18 cellular contexts compared by ENCODE assay signal in genomic region chr6:148516116-148517016, GRCh38.
DNase-seq lines count a peak whose midpoint lies in the region; ATAC-seq and TF ChIP-seq lines count a peak whose summit lies in the region.
"Had no signal": no experiment of that assay in that cellular context is flagged by ENCODE, and none has a peak within 500 bp of the region (broad histone marks: within the 10 kb centered on the region; RNA-seq: fewer than 3 reads in every experiment).

No MANE protein-coding gene starts in this region.

- no peak overlapping the region for H3K4me3 ChIP-seq in right atrium auricular region
- H3K4me3 ChIP-seq in heart right ventricle = no peak overlapping the region
- no peak overlapping the region for H3K4me3 ChIP-seq in lower lobe of right lung
- H3K4me3 ChIP-seq: prostate gland had no signal

- ATAC-seq in heart right ventricle = no peak
- no peak for ATAC-seq in lower lobe of right lung
- ATAC-seq in HG02642 (IDR thresholded peaks at IDR 0.05; ENCODE audit: poor library complexity, unreplicated experiment) = no peak
- ATAC-seq: activated CD8-positive, alpha-beta T cell treated with anti-CD3 and anti-CD28 coated beads for 36 hours; left ventricle myocardium superior had no signal

- no peaks in the 10 kb centered on the region for H3K27me3 Mint-ChIP-seq in mesothelial cell of epicardium (ENCODE audit: low read depth)

- no peak overlapping the region for H3K4me3 Mint-ChIP-seq in mesothelial cell of epicardium
- H3K4me3 Mint-ChIP-seq: activated CD8-positive, alpha-beta T cell treated with anti-CD3 and anti-CD28 coated beads for 36 hours; activated naive CD8-positive, alpha-beta T cell; CD4-positive, CD25-positive, alpha-beta regulatory T cell had no signal

- WGBS in heart right ventricle, 2 donors = 72 to 75% methylated on average over 12 of the region's 12 CpGs

- H3K36me3 Mint-ChIP-seq in mesothelial cell of epicardium = peaks cover 25% of the 10 kb centered on the region
- H3K36me3 Mint-ChIP-seq: activated naive CD8-positive, alpha-beta T cell; CD4-positive, CD25-positive, alpha-beta regulatory T cell had no signal

- no peak for DNase-seq in right atrium auricular region (ENCODE audit: low spot score)
- DNase-seq in heart right ventricle = no peak
- DNase-seq in lower lobe of right lung = no peak
- DNase-seq in GM19240 (ENCODE audit: insufficient read length, low spot score) = no peak
- no peak for DNase-seq in mesothelial cell of epicardium (ENCODE audit: low spot score in 2 of 2, unreplicated experiment in 2 of 2)
- no peak for DNase-seq in COLO668 (lab: John Stamatoyannopoulos, UW; ENCODE audit: unreplicated experiment)
- DNase-seq: activated CD8-positive, alpha-beta T cell treated with anti-CD3 and anti-CD28 coated beads for 36 hours; activated T-cell treated with anti-CD3 and anti-CD28 coated beads, Interleukin-2, amount 50 U/mL, for 48 hours; CD4-positive, CD25-positive, alpha-beta regulatory T cell; DND-41; left ventricle myocardium superior; NCI-H187 treated with DMSO at 0.1 percent for 48 hours; NCI-H510A; stimulated activated naive CD4-positive, alpha-beta T cell had no signal

- H3K4me1 ChIP-seq in right atrium auricular region (peaks cover 0 to 62% of the 10 kb centered on the region in 2 donors), heart right ventricle (peaks cover 0 to 92% (median 38%) of the 10 kb centered on the region in 9 donors), lower lobe of right lung (peaks cover 27% of the 10 kb centered on the region)
- H3K4me1 ChIP-seq: prostate gland had no signal

- no peaks in the 10 kb centered on the region for H3K9me3 Mint-ChIP-seq in mesothelial cell of epicardium
- H3K9me3 Mint-ChIP-seq: activated CD8-positive, alpha-beta T cell treated with anti-CD3 and anti-CD28 coated beads for 36 hours had no signal

- peaks cover 15% of the 10 kb centered on the region for H3K4me1 Mint-ChIP-seq in mesothelial cell of epicardium
- H3K4me1 Mint-ChIP-seq: CD4-positive, CD25-positive, alpha-beta regulatory T cell had no signal

- no peaks in the 10 kb centered on the region for H3K27me3 ChIP-seq in right atrium auricular region
- no peaks in the 10 kb centered on the region for H3K27me3 ChIP-seq in heart right ventricle
- H3K27me3 ChIP-seq in lower lobe of right lung (ENCODE audit: low read depth) = no peaks in the 10 kb centered on the region

- peaks cover 13% of the 10 kb centered on the region for H3K36me3 ChIP-seq in right atrium auricular region
- peaks cover 0 to 69% (median 7%) of the 10 kb centered on the region in 9 donors for H3K36me3 ChIP-seq in heart right ventricle
- H3K36me3 ChIP-seq in lower lobe of right lung = peaks cover 53% of the 10 kb centered on the region

- H3K27ac Mint-ChIP-seq in mesothelial cell of epicardium = no peak overlapping the region
- H3K27ac Mint-ChIP-seq: activated CD8-positive, alpha-beta T cell treated with anti-CD3 and anti-CD28 coated beads for 36 hours; activated naive CD8-positive, alpha-beta T cell; CD4-positive, CD25-positive, alpha-beta regulatory T cell had no signal

- TF ChIP-seq CTCF in right atrium auricular region (IDR thresholded peaks at IDR 0.05) (no peak), heart right ventricle (IDR thresholded peaks at IDR 0.05) (no peak), lower lobe of right lung (IDR thresholded peaks at IDR 0.05) (no peak), mesothelial cell of epicardium (IDR thresholded peaks at IDR 0.05; ENCODE audit: unreplicated experiment) (no peak)

- H3K27ac ChIP-seq in right atrium auricular region (peak overlapping the region; percentile 66 to 68), heart right ventricle (peak overlapping the region in 3 of 10 donors; percentile 45 to 64 (median 47)), cingulate gyrus (ENCODE audit: low read depth, low read length) (peak overlapping the region; percentile 88), lower lobe of right lung (peak overlapping the region; percentile 4)
- H3K27ac ChIP-seq: prostate gland had no signal

- intact Hi-C loops in heart right ventricle (cut with DNase I) = no loop called here
- intact Hi-C loops in lower lobe of right lung (cut with DNase I) = no loop called here

- H3K9me3 ChIP-seq in right atrium auricular region (no peaks in the 10 kb centered on the region), heart right ventricle (no peaks in the 10 kb centered on the region), lower lobe of right lung (no peaks in the 10 kb centered on the region)
- H3K9me3 ChIP-seq: prostate gland had no signal
